ENCODE assay signal across 20 cellular contexts in the genomic region with DNA sequence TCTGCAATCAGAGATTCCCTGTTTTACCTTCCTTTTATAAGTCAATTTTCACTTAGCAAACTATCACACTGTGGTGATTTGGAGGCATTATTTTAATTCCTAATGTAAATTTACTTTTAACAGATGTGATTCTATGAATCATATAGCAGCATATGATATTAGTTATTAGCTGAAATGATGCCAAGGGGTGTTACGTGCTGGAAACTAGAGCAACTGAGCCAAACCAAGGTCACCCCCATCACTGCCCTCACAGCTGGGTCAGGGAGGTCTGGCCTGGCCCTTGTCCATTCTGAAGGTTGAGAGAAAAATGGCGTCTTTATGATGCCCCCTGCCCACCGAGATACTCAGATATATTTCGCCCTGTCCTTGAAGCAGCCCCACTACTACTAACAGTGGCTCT.
DNase-seq lines count a peak whose midpoint lies in the region; ATAC-seq and TF ChIP-seq lines count a peak whose summit lies in the region.
"Had no signal": no experiment of that assay in that cellular context is flagged by ENCODE, and none has a peak within 500 bp of the region (broad histone marks: within the 10 kb centered on the region; RNA-seq: fewer than 3 reads in every experiment).

No MANE protein-coding gene starts in this region.

- H3K9me3 Mint-ChIP-seq in CD8-positive, alpha-beta T cell: peaks cover 5% of the 10 kb centered on the region

- no peak overlapping the region for H2AK5ac ChIP-seq in mesenchymal stem cell (ENCODE audit: low read length, severe bottlenecking)

- no peaks in the 10 kb centered on the region for H3K27me3 ChIP-seq in mammary epithelial cell (ENCODE audit: insufficient read depth, low read length)
- no peaks in the 10 kb centered on the region for H3K27me3 ChIP-seq in mesenchymal stem cell (ENCODE audit: control insufficient read depth in 1 of 2, insufficient read depth in 1 of 2, low read length in 2 of 2)
- no peaks in the 10 kb centered on the region for H3K27me3 ChIP-seq in CD8-positive, alpha-beta T cell (ENCODE audit: insufficient read depth, low read length)

- H2BK120ac ChIP-seq in mesenchymal stem cell (ENCODE audit: low read depth, low read length): no peak overlapping the region

- H3K4me1 Mint-ChIP-seq in CD8-positive, alpha-beta T cell (ENCODE audit: low read depth): no peaks in the 10 kb centered on the region
- H3K4me1 Mint-ChIP-seq: B cell; CD8-positive, alpha-beta memory T cell had no signal

- H2BK5ac ChIP-seq in mesenchymal stem cell (ENCODE audit: low read depth, low read length, poor library complexity, severe bottlenecking): no peak overlapping the region

- H3K36me3 ChIP-seq in mammary epithelial cell (ENCODE audit: insufficient read depth, low read length) (no peaks in the 10 kb centered on the region), mesenchymal stem cell (ENCODE audit: control insufficient read depth in 1 of 2, insufficient read depth in 2 of 2, low read depth in 1 of 2, low read length in 2 of 2) (no peaks in the 10 kb centered on the region)
- H3K36me3 ChIP-seq in CD8-positive, alpha-beta T cell (ENCODE audit: insufficient read depth, low read length): no peaks in the 10 kb centered on the region

- no peaks in the 10 kb centered on the region for H3K36me3 Mint-ChIP-seq in CD8-positive, alpha-beta T cell

- no peak overlapping the region for H2BK12ac ChIP-seq in mesenchymal stem cell (ENCODE audit: low read length in 2 of 2)

- H3K79me2 ChIP-seq in mammary epithelial cell (ENCODE audit: insufficient read depth, low read length): no peaks in the 10 kb centered on the region

- H4K8ac ChIP-seq in mesenchymal stem cell (ENCODE audit: low read length): no peak overlapping the region

- no peak overlapping the region for H3K4ac ChIP-seq in mesenchymal stem cell (ENCODE audit: low read depth in 1 of 2, low read length in 2 of 2)

- 68% methylated on average over 3 of the region's 4 CpGs for WGBS in mammary epithelial cell (ENCODE audit: low coverage, missing lambda C conversion rate)
- 93% methylated on average over 4 of the region's 4 CpGs for WGBS in mesenchymal stem cell

- DNase-seq in left ventricle myocardium superior (no peak), cardiac septum (ENCODE audit: low spot score) (no peak), mammary epithelial cell (no peak), mesenchymal stem cell (no peak), HCEC 1CT (no peak)
- DNase-seq in CD8-positive, alpha-beta T cell: no peak
- DNase-seq: CD8-positive, alpha-beta memory T cell; H9; HFFc6; KBM-7; MM.1S; NCI-H2029; NCI-H526 treated with DMSO at 0.1 percent for 48 hours; RPMI8226; SIG-M5 had no signal

- no peaks in the 10 kb centered on the region for H3K79me1 ChIP-seq in mesenchymal stem cell (replicated peaks; ENCODE audit: low read length, poor library complexity, severe bottlenecking)

- no peaks in the 10 kb centered on the region for H3K27me3 Mint-ChIP-seq in CD8-positive, alpha-beta T cell (ENCODE audit: low read depth)
- H3K27me3 Mint-ChIP-seq: B cell; CD8-positive, alpha-beta memory T cell had no signal

- BruUV-seq in mammary epithelial cell (replicated peaks; lab: Mats Ljungman, UMichigan): no TSS peak

- no peak overlapping the region for H2BK15ac ChIP-seq in mesenchymal stem cell (ENCODE audit: low read depth, poor library complexity, severe bottlenecking)

- ATAC-seq in left ventricle myocardium superior (peak; percentile 15), GM18861 (IDR thresholded peaks at IDR 0.05; ENCODE audit: unreplicated experiment) (no peak)
- ATAC-seq in CD8-positive, alpha-beta T cell: no peak
- ATAC-seq: GM23338 had no signal

- intact Hi-C loops in left ventricle myocardium superior (cut with micrococcal nuclease) (no loop called here), cardiac septum (cut with DNase I) (no loop called here), mammary epithelial cell (cut with micrococcal nuclease) (no loop called here)
- intact Hi-C loops in CD8-positive, alpha-beta T cell (cut with DNase I, micrococcal nuclease): no loop called here

- no peak overlapping the region for H2AFZ ChIP-seq in mammary epithelial cell (ENCODE audit: low read depth, low read length)
- no peak overlapping the region for H2AFZ ChIP-seq in mesenchymal stem cell (ENCODE audit: low read depth, low read length)

- H3K4me3 Mint-ChIP-seq in CD8-positive, alpha-beta T cell: no peak overlapping the region
- H3K4me3 Mint-ChIP-seq: B cell; CD8-positive, alpha-beta memory T cell; GM23338; H9; HFFc6 had no signal

- H3K4me1 ChIP-seq in mammary epithelial cell (ENCODE audit: insufficient read depth, low read length) (peaks cover 19% of the 10 kb centered on the region), mesenchymal stem cell (ENCODE audit: control insufficient read depth, insufficient read depth, low read depth, low read length) (no peaks in the 10 kb centered on the region)
- H3K4me1 ChIP-seq in CD8-positive, alpha-beta T cell (ENCODE audit: insufficient read depth, low read length): no peaks in the 10 kb centered on the region

- CTCF ChIA-PET in mammary epithelial cell (lab: Charles Lee; ENCODE audit: low non-redundant PET): no interaction called here
- CTCF ChIA-PET in CD8-positive, alpha-beta T cell (lab: Charles Lee): no interaction called here

- no peak overlapping the region for H3K14ac ChIP-seq in mesenchymal stem cell (ENCODE audit: low read length in 2 of 2)

- H3K18ac ChIP-seq in mesenchymal stem cell (ENCODE audit: low read depth in 1 of 2, low read length in 2 of 2): no peak overlapping the region

- in situ Hi-C loops in mammary epithelial cell (cut with MboI; ENCODE audit: low sequenced_read_pairs in 2 of 2): no loop called here

- POLR2A ChIA-PET in CD8-positive, alpha-beta T cell (lab: Charles Lee): no interaction called here

- no peaks in the 10 kb centered on the region for H4K20me1 ChIP-seq in mammary epithelial cell (ENCODE audit: insufficient read depth, low read length)

- no peak overlapping the region for H3K9ac ChIP-seq in mammary epithelial cell (ENCODE audit: insufficient read depth, low read length)
- H3K9ac ChIP-seq in mesenchymal stem cell (ENCODE audit: low read length): peak overlapping the region; percentile 66

- no peak for TF ChIP-seq CTCF in mammary epithelial cell (conservative IDR thresholded peaks at IDR 0.05 in 1 of 2, IDR thresholded peaks at IDR 0.05 in 1 of 2; ENCODE audit: extremely low read depth in 1 of 2, insufficient read depth in 1 of 2, low read depth in 1 of 2, low read length in 2 of 2)
- no peak for TF ChIP-seq CTCF in CD8-positive, alpha-beta T cell (IDR thresholded peaks at IDR 0.05)

- dilution Hi-C loops in mammary epithelial cell (cut with HindIII; ENCODE audit: low sequenced_read_pairs): no loop called here

- H4K91ac ChIP-seq in mesenchymal stem cell (ENCODE audit: low read length): no peak overlapping the region

- H3K9me3 ChIP-seq in mammary epithelial cell (replicated peaks; ENCODE audit: insufficient read depth, low read length) (no peaks in the 10 kb centered on the region), mesenchymal stem cell (ENCODE audit: control insufficient read depth, low read length) (no peaks in the 10 kb centered on the region)
- H3K9me3 ChIP-seq in CD8-positive, alpha-beta T cell (ENCODE audit: low read length): no peaks in the 10 kb centered on the region

- no peak overlapping the region for H3K4me2 ChIP-seq in mammary epithelial cell (ENCODE audit: insufficient read depth, low read depth, low read length)
- H3K4me2 ChIP-seq in mesenchymal stem cell (ENCODE audit: low read length, poor library complexity, severe bottlenecking): no peak overlapping the region
- H3K4me2 ChIP-seq: GM23338 had no signal

- H3K27ac ChIP-seq in mammary epithelial cell (ENCODE audit: insufficient read depth, low read depth, low read length) (peak overlapping the region; percentile 36), mesenchymal stem cell (ENCODE audit: low read length, poor library complexity, severe bottlenecking) (no peak overlapping the region)
- H3K27ac ChIP-seq in CD8-positive, alpha-beta T cell (ENCODE audit: low read depth, low read length): no peak overlapping the region
- H3K27ac ChIP-seq: C4-2B, SK-N-MC had no signal

- H3K23ac ChIP-seq in mesenchymal stem cell (ENCODE audit: low read length in 2 of 2): no peak overlapping the region

- no peak overlapping the region for H3K27ac Mint-ChIP-seq in CD8-positive, alpha-beta T cell
- H3K27ac Mint-ChIP-seq: B cell; CD8-positive, alpha-beta memory T cell; GM23338; HFFc6 had no signal

- H3K4me3 ChIP-seq in mammary epithelial cell (replicated peaks in 1 of 3; ENCODE audit: insufficient read depth in 1 of 3, low read depth in 2 of 3, low read length in 3 of 3) (no peak overlapping the region), mesenchymal stem cell (ENCODE audit: insufficient read depth in 1 of 2, low read depth in 1 of 2, low read length in 2 of 2) (peak overlapping the region in 1 of 2 experiments; percentile 56)
- H3K4me3 ChIP-seq in CD8-positive, alpha-beta T cell (ENCODE audit: low read depth, low read length): no peak overlapping the region
- H3K4me3 ChIP-seq: GM23338, SK-N-MC had no signal
